1 cellular context compared by ENCODE assay signal in the genomic region with DNA sequence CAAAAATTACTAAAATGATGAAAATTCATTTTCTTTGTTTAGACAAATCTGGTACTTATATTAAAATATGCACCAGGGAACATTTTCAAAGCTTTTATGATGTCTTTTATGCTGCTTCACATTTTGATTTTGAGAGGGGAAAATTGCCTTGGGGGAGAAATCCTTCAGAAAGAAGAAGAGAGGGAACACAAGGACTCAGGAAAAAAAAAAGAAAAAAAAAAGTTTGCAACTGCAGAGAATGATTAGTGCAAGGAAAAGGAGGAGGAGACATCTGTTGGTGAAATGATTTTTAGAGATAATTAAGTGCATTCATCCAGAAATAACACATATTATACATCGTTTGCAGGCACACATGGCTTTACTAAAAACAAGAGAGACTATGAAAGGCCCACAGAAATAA.
TF ChIP-seq lines count a peak whose summit lies in the region.

No MANE protein-coding gene starts in this region.

TF ChIP-seq in SK-N-SH, 30 proteins besides CTCF, POLR2A, EP300 and RAD21 (continued from another document):
- TF ChIP-seq ZBTB33 (IDR thresholded peaks at IDR 0.05; ENCODE audit: borderline replicate concordance, low read depth) = no peak
- TF ChIP-seq PBX3 (IDR thresholded peaks at IDR 0.05) = no peak
- TF ChIP-seq RXRA (IDR thresholded peaks at IDR 0.05; ENCODE audit: borderline replicate concordance, low read depth) = no peak
- TF ChIP-seq RCOR1 (IDR thresholded peaks at IDR 0.05; ENCODE audit: low read length) = no peak
- TF ChIP-seq, protein P1, sequence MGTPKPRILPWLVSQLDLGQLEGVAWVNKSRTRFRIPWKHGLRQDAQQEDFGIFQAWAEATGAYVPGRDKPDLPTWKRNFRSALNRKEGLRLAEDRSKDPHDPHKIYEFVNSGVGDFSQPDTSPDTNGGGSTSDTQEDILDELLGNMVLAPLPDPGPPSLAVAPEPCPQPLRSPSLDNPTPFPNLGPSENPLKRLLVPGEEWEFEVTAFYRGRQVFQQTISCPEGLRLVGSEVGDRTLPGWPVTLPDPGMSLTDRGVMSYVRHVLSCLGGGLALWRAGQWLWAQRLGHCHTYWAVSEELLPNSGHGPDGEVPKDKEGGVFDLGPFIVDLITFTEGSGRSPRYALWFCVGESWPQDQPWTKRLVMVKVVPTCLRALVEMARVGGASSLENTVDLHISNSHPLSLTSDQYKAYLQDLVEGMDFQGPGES (IDR thresholded peaks at IDR 0.05; ENCODE audit: low read depth, low read length) = no peak
- no peak for TF ChIP-seq NRF1 (IDR thresholded peaks at IDR 0.05; ENCODE audit: low read depth, low read length)
- no peak for TF ChIP-seq YY1 (IDR thresholded peaks at IDR 0.05; ENCODE audit: low read depth)
- no peak for TF ChIP-seq REST (IDR thresholded peaks at IDR 0.05; ENCODE audit: low read depth, low read length)
